ENCODE assay signal across 21 cellular contexts in genomic region chr11:118757881-118758399, GRCh38. TPM values are rescaled to one million over a fixed set of nuclear protein-coding genes. Genes with fewer than 3 reads are reported as not detected.
DNase-seq lines count a peak whose midpoint lies in the region; ATAC-seq, FAIRE-seq and TF ChIP-seq lines count a peak whose summit lies in the region.
"Had no signal": no experiment of that assay in that cellular context is flagged by ENCODE, and none has a peak within 500 bp of the region (broad histone marks: within the 10 kb centered on the region; RNA-seq: fewer than 3 reads in every experiment).

No MANE protein-coding gene starts in this region.

- CTCF ChIA-PET in CD4-positive, alpha-beta memory T cell (lab: Charles Lee; ENCODE audit: partially characterized antibody), result interaction anchor here (1.0 to 1.9 kb wide), 3 partner anchors 33 to 149 kb away, joined by 4 read pairs; partner anchors contain the start of gene DDX6

- peaks cover 5 to 15% of the 10 kb centered on the region in 2 donors for H3K4me1 Mint-ChIP-seq in immature natural killer cell
- no peaks in the 10 kb centered on the region for H3K4me1 Mint-ChIP-seq in activated T-helper 1 cell treated with anti-CD3 and anti-CD28 coated beads, Interleukin-12 subunit alpha, Interleukin-12 subunit beta, Interleukin-2, Interleukin-4 antibody, amounts not matched to agents 30 ng/mL and 10 ng/mL and 1 ng/mL, durations not matched to agents 14 hours and 24 hours and 36 hours (ENCODE audit: low read depth)
- peaks cover 2 to 12% (median 7%) of the 10 kb centered on the region in 4 donors for H3K4me1 Mint-ChIP-seq in CD4-positive, alpha-beta memory T cell
- H3K4me1 Mint-ChIP-seq: stimulated activated effector memory CD8-positive, alpha-beta T cell treated with anti-CD3 and anti-CD28 coated beads, Interleukin-12 subunit alpha, Interleukin-12 subunit beta, amount 100 ng/mL, for 72 hours had no signal

- H3K36me3 Mint-ChIP-seq in immature natural killer cell, result peaks cover 13 to 71% (median 36%) of the 10 kb centered on the region in 3 donors
- H3K36me3 Mint-ChIP-seq in activated T-helper 1 cell treated with anti-CD3 and anti-CD28 coated beads, Interleukin-12 subunit alpha, Interleukin-12 subunit beta, Interleukin-2, Interleukin-4 antibody, amounts not matched to agents 30 ng/mL and 10 ng/mL and 1 ng/mL, durations not matched to agents 14 hours and 24 hours and 36 hours (ENCODE audit: low read depth), result peaks cover 51% of the 10 kb centered on the region
- H3K36me3 Mint-ChIP-seq in CD4-positive, alpha-beta memory T cell, result peaks cover 53 to 80% of the 10 kb centered on the region in 2 donors

- intact Hi-C loops in activated T-helper 1 cell treated with anti-CD3 and anti-CD28 coated beads, Interleukin-12 subunit alpha, Interleukin-12 subunit beta, Interleukin-2, Interleukin-4 antibody, amounts not matched to agents 30 ng/mL and 10 ng/mL and 1 ng/mL, durations not matched to agents 14 hours and 24 hours and 36 hours (cut with micrococcal nuclease), result no loop called here
- intact Hi-C loops in CD4-positive, alpha-beta memory T cell (cut with micrococcal nuclease), result no loop called here

- H3K4me3 Mint-ChIP-seq in immature natural killer cell, result no peak overlapping the region
- H3K4me3 Mint-ChIP-seq in activated T-helper 1 cell treated with anti-CD3 and anti-CD28 coated beads, Interleukin-12 subunit alpha, Interleukin-12 subunit beta, Interleukin-2, Interleukin-4 antibody, amounts not matched to agents 30 ng/mL and 10 ng/mL and 1 ng/mL, durations not matched to agents 14 hours and 24 hours and 36 hours, result no peak overlapping the region
- H3K4me3 Mint-ChIP-seq in CD4-positive, alpha-beta memory T cell, result no peak overlapping the region
- H3K4me3 Mint-ChIP-seq: stimulated activated effector memory CD8-positive, alpha-beta T cell treated with anti-CD3 and anti-CD28 coated beads, Interleukin-12 subunit alpha, Interleukin-12 subunit beta, amount 100 ng/mL, for 72 hours had no signal

- H3K27me3 Mint-ChIP-seq in immature natural killer cell (ENCODE audit: low read depth in 3 of 3), result peaks cover 3 to 15% (median 4%) of the 10 kb centered on the region in 3 donors
- no peaks in the 10 kb centered on the region for H3K27me3 Mint-ChIP-seq in activated T-helper 1 cell treated with anti-CD3 and anti-CD28 coated beads, Interleukin-12 subunit alpha, Interleukin-12 subunit beta, Interleukin-2, Interleukin-4 antibody, amounts not matched to agents 30 ng/mL and 10 ng/mL and 1 ng/mL, durations not matched to agents 14 hours and 24 hours and 36 hours (ENCODE audit: insufficient read depth)
- H3K27me3 Mint-ChIP-seq in CD4-positive, alpha-beta memory T cell, result no peaks in the 10 kb centered on the region

- no peaks in the 10 kb centered on the region for H3K9me3 Mint-ChIP-seq in immature natural killer cell
- no peaks in the 10 kb centered on the region for H3K9me3 Mint-ChIP-seq in activated T-helper 1 cell treated with anti-CD3 and anti-CD28 coated beads, Interleukin-12 subunit alpha, Interleukin-12 subunit beta, Interleukin-2, Interleukin-4 antibody, amounts not matched to agents 30 ng/mL and 10 ng/mL and 1 ng/mL, durations not matched to agents 14 hours and 24 hours and 36 hours
- H3K9me3 Mint-ChIP-seq in CD4-positive, alpha-beta memory T cell, result no peaks in the 10 kb centered on the region
- H3K9me3 Mint-ChIP-seq: stimulated activated effector memory CD8-positive, alpha-beta T cell treated with anti-CD3 and anti-CD28 coated beads, Interleukin-12 subunit alpha, Interleukin-12 subunit beta, amount 100 ng/mL, for 72 hours had no signal

- POLR2A ChIA-PET in CD4-positive, alpha-beta memory T cell (lab: Charles Lee; ENCODE audit: partially characterized antibody), result interaction anchor here (0.6 to 0.9 kb wide), 3 partner anchors 31 to 74 kb away, joined by 3 to 4 read pairs (median 3); partner anchors contain the start of gene DDX6

- in situ Hi-C loops in Caki2 (cut with HindIII; ENCODE audit: low pct_unique_long_range_greater_than_20kb, low sequenced_read_pairs), result no loop called here
- in situ Hi-C loops in SK-MEL-5 (cut with HindIII; ENCODE audit: low pct_unique_long_range_greater_than_20kb, low sequenced_read_pairs), result no loop called here

- TF ChIP-seq POLR2A in H54 (IDR thresholded peaks at IDR 0.05; ENCODE audit: low read depth, low read length), result no peak

- no peak for FAIRE-seq in H54 (lab: Jason Lieb, UNC)
- FAIRE-seq: bronchial epithelial cell had no signal

- H3K4me3 ChIP-seq in CD4-positive, alpha-beta memory T cell (ENCODE audit: low read length in 2 of 2), result no peak overlapping the region
- H3K4me3 ChIP-seq: mucosa of descending colon, sigmoid colon had no signal

- H3K27ac ChIP-seq in CD4-positive, alpha-beta memory T cell (ENCODE audit: low read depth, low read length), result no peak overlapping the region
- H3K27ac ChIP-seq: foreskin keratinocyte, sigmoid colon had no signal

- peaks cover 77% of the 10 kb centered on the region for H3K36me3 ChIP-seq in CD4-positive, alpha-beta memory T cell (ENCODE audit: insufficient read depth, low read length)

- H3K9me3 ChIP-seq in CD4-positive, alpha-beta memory T cell (ENCODE audit: control insufficient read depth in 1 of 2, low read length in 2 of 2), result no peaks in the 10 kb centered on the region
- H3K9me3 ChIP-seq: BE2C, mucosa of descending colon, sigmoid colon had no signal

- ATAC-seq in activated CD4-positive, CD25-positive, alpha-beta regulatory T cell treated with anti-CD3 and anti-CD28 coated beads, Interleukin-2, amount 50 U/mL, for 24 hours, result no peak
- ATAC-seq: foreskin keratinocyte; mucosa of descending colon; stimulated activated effector memory CD8-positive, alpha-beta T cell treated with anti-CD3 and anti-CD28 coated beads, Interleukin-12 subunit alpha, Interleukin-12 subunit beta, amount 100 ng/mL, for 72 hours had no signal

- no peaks in the 10 kb centered on the region for H3K4me1 ChIP-seq in CD4-positive, alpha-beta memory T cell (ENCODE audit: insufficient read depth, low read length)
- H3K4me1 ChIP-seq: BE2C, foreskin keratinocyte had no signal

- peak overlapping the region in 5 of 6 donors; percentile 11 to 68 (median 46) for H3K27ac Mint-ChIP-seq in immature natural killer cell
- no peak overlapping the region for H3K27ac Mint-ChIP-seq in activated T-helper 1 cell treated with anti-CD3 and anti-CD28 coated beads, Interleukin-12 subunit alpha, Interleukin-12 subunit beta, Interleukin-2, Interleukin-4 antibody, amounts not matched to agents 30 ng/mL and 10 ng/mL and 1 ng/mL, durations not matched to agents 14 hours and 24 hours and 36 hours
- peak overlapping the region in 3 of 7 donors; percentile 27 to 78 (median 44) for H3K27ac Mint-ChIP-seq in CD4-positive, alpha-beta memory T cell
- H3K27ac Mint-ChIP-seq: stimulated activated effector memory CD8-positive, alpha-beta T cell treated with anti-CD3 and anti-CD28 coated beads, Interleukin-12 subunit alpha, Interleukin-12 subunit beta, amount 100 ng/mL, for 72 hours had no signal

- no peaks in the 10 kb centered on the region for H3K27me3 ChIP-seq in CD4-positive, alpha-beta memory T cell (ENCODE audit: insufficient read depth, low read length)
- H3K27me3 ChIP-seq: BE2C, foreskin keratinocyte, sigmoid colon had no signal

- peak; percentile 60 for DNase-seq in Caki2 (ENCODE audit: low read depth)
- peak; percentile 92 for DNase-seq in SK-MEL-5 (ENCODE audit: low read depth, low spot score)
- DNase-seq in immature natural killer cell, result no peak
- peak; percentile 29 for DNase-seq in renal cortical epithelial cell (ENCODE audit: low read depth)
- no peak for DNase-seq in H54 (ENCODE audit: insufficient read length, low spot score)
- DNase-seq in activated T-helper 1 cell treated with anti-CD3 and anti-CD28 coated beads, Interleukin-12 subunit alpha, Interleukin-12 subunit beta, Interleukin-2, Interleukin-4 antibody, amounts not matched to agents 30 ng/mL and 10 ng/mL and 1 ng/mL, durations not matched to agents 14 hours and 24 hours and 36 hours (ENCODE audit: low spot score), result no peak
- no peak for DNase-seq in CD4-positive, alpha-beta memory T cell
- DNase-seq: activated CD4-positive, alpha-beta T cell treated with anti-CD3 and anti-CD28 coated beads, Interleukin-2, amount 50 U/mL, for 1 hour; activated T-cell treated with anti-CD3 and anti-CD28 coated beads, Interleukin-2, amount 50 U/mL, for 1 hour; BE2C; foreskin keratinocyte; GOT3; mucosa of descending colon; NCI-H1417; NCI-H526 treated with DMSO at 0.1 percent for 48 hours; Right ventricle myocardium superior; sigmoid colon; T-helper 1 cell had no signal

RNA-seq across cellular contexts. Expression of gene DDX6, which starts 33.0 kb away (rescaled TPM):
- 26.7 and 37.1 TPM in 2 replicates for total RNA-seq in Caki2 (2014; rRNA removed; shearing (Covaris generic); ENCODE audit: low replicate concordance)
- total RNA-seq in SK-MEL-5 (2014; rRNA removed; shearing (Covaris generic)), result 56.5 and 59.2 TPM in 2 replicates
- polyA plus RNA-seq in SK-MEL-5 (2015; cell fraction: cytosol; rRNA removed), result 23.7 and 37.8 TPM in 2 replicates
- polyA plus RNA-seq in SK-MEL-5 (2015; cell fraction: nucleus; rRNA removed), result 12.7 and 16.6 TPM in 2 replicates
- 100 to 1,000 TPM in 1 of 3 donors, 10 to 100 TPM in 2; 61.4 to 124 (median 90.2) TPM for polyA plus RNA-seq in immature natural killer cell
- 127 and 258 TPM in 2 replicates for total RNA-seq in renal cortical epithelial cell
- 110 and 112 TPM in 2 replicates for total RNA-seq in activated T-helper 1 cell treated with anti-CD3 and anti-CD28 coated beads, Interleukin-12 subunit alpha, Interleukin-12 subunit beta, Interleukin-2, Interleukin-4 antibody, amounts not matched to agents 30 ng/mL and 10 ng/mL and 1 ng/mL, durations not matched to agents 14 hours and 24 hours and 36 hours
- total RNA-seq in CD4-positive, alpha-beta memory T cell, result 100 to 1,000 TPM; 299 to 304 TPM
- 10 to 100 TPM; 74.6 to 90.9 TPM for polyA plus RNA-seq in CD4-positive, alpha-beta memory T cell

Comparison
In these comparisons a context has a peak if more than half of its experiments do, and no peak if none do; other contexts are left out.
1. DNase-seq: peak in Caki2 (single experiment), SK-MEL-5 (single experiment) and renal cortical epithelial cell (single experiment); none in immature natural killer cell (0 of 3), H54 (single experiment), activated T-helper 1 cell treated with anti-CD3 and anti-CD28 coated beads, Interleukin-12 subunit alpha, Interleukin-12 subunit beta, Interleukin-2, Interleukin-4 antibody, amounts not matched to agents 30 ng/mL and 10 ng/mL and 1 ng/mL, durations not matched to agents 14 hours and 24 hours and 36 hours (single experiment) and CD4-positive, alpha-beta memory T cell (0 of 5).